16 cellular contexts compared by ENCODE assay signal in genomic region chr7:4066626-4067475, GRCh38.
DNase-seq lines count a peak whose midpoint lies in the region; ATAC-seq, FAIRE-seq and TF ChIP-seq lines count a peak whose summit lies in the region.
"Had no signal": no experiment of that assay in that cellular context is flagged by ENCODE, and none has a peak within 500 bp of the region (broad histone marks: within the 10 kb centered on the region; RNA-seq: fewer than 3 reads in every experiment).

No MANE protein-coding gene starts in this region.

- intact Hi-C loops in left cardiac atrium (cut with DNase I) (no loop called here), Right ventricle myocardium superior (cut with DNase I) (no loop called here), esophagus muscularis mucosa (cut with DNase I) (no loop called here)

- H3K27me3 ChIP-seq in esophagus muscularis mucosa: no peaks in the 10 kb centered on the region
- no peaks in the 10 kb centered on the region for H3K27me3 ChIP-seq in neural progenitor cell
- H3K27me3 ChIP-seq: BLaER1 had no signal

- TF ChIP-seq EP300 in esophagus muscularis mucosa (IDR thresholded peaks at IDR 0.05): no peak

- no peak for TF ChIP-seq POLR2A in esophagus muscularis mucosa (IDR thresholded peaks at IDR 0.05; ENCODE audit: low read depth)

- no peak overlapping the region for H3K4me3 ChIP-seq in esophagus muscularis mucosa
- no peak overlapping the region for H3K4me3 ChIP-seq in neural progenitor cell
- H3K4me3 ChIP-seq: BLaER1 had no signal

- H3K9me3 ChIP-seq in esophagus muscularis mucosa (no peaks in the 10 kb centered on the region), neural progenitor cell (ENCODE audit: low read depth) (no peaks in the 10 kb centered on the region)
- H3K9me3 ChIP-seq: BLaER1 had no signal

- peaks cover 5% of the 10 kb centered on the region for H3K36me3 Mint-ChIP-seq in neural progenitor cell
- H3K36me3 Mint-ChIP-seq in immature natural killer cell: no peaks in the 10 kb centered on the region
- H3K36me3 Mint-ChIP-seq: CD8-positive, alpha-beta T cell had no signal

- H3K4me1 ChIP-seq in esophagus muscularis mucosa: no peaks in the 10 kb centered on the region
- H3K4me1 ChIP-seq in neural progenitor cell: peaks cover 29% of the 10 kb centered on the region
- H3K4me1 ChIP-seq: BLaER1 had no signal

- WGBS in esophagus muscularis mucosa: 90% methylated on average over 20 of the region's 21 CpGs

- DNase-seq in left cardiac atrium (no peak), Right ventricle myocardium superior (no peak), esophagus muscularis mucosa (ENCODE audit: extremely low spot score) (peak; percentile 62), neural progenitor cell (ENCODE audit: low spot score) (peak; percentile 27), urothelium cell line (ENCODE audit: low spot score) (no peak), NCI-H226 (no peak), immature natural killer cell (no peak), SW480 (ENCODE audit: low spot score) (no peak)
- DNase-seq: NCI-H1436, NCI-H2081, NCI-H510A treated with DMSO at 0.1 percent for 48 hours, PC-3 had no signal

- H3K4me1 Mint-ChIP-seq in neural progenitor cell: peaks cover 26% of the 10 kb centered on the region
- peaks cover 0 to 5% of the 10 kb centered on the region in 2 donors for H3K4me1 Mint-ChIP-seq in immature natural killer cell

- ATAC-seq in left cardiac atrium: peak; percentile 49 to 82
- ATAC-seq in Right ventricle myocardium superior (ENCODE audit: poor library complexity): no peak
- ATAC-seq: CD8-positive, alpha-beta T cell; HCT116; PC-3 had no signal

- H3K27ac ChIP-seq in esophagus muscularis mucosa (replicated peaks in 1 of 4) (no peak overlapping the region), neural progenitor cell (no peak overlapping the region)
- H3K27ac ChIP-seq: BLaER1 had no signal

- H3K9me3 Mint-ChIP-seq in neural progenitor cell (peaks cover 3% of the 10 kb centered on the region), immature natural killer cell (peaks cover 0 to 2% (median 0%) of the 10 kb centered on the region in 6 donors)
- H3K9me3 Mint-ChIP-seq: CD8-positive, alpha-beta T cell had no signal

- FAIRE-seq in urothelium cell line (lab: Jason Lieb, UNC): peak; percentile 96
- FAIRE-seq: A204.1 had no signal

- H3K27ac Mint-ChIP-seq in neural progenitor cell (no peak overlapping the region), immature natural killer cell (no peak overlapping the region)
- H3K27ac Mint-ChIP-seq: CD8-positive, alpha-beta T cell had no signal

- no peaks in the 10 kb centered on the region for H4K20me1 ChIP-seq in neural progenitor cell (ENCODE audit: low read depth)
- H4K20me1 ChIP-seq: BLaER1 had no signal

- no peak overlapping the region for H3K9ac ChIP-seq in neural progenitor cell
- H3K9ac ChIP-seq: BLaER1 had no signal

- H2AFZ ChIP-seq in neural progenitor cell (replicated peaks): no peak overlapping the region

- peaks cover 13% of the 10 kb centered on the region for H3F3A ChIP-seq in neural progenitor cell (ENCODE audit: low read depth)

- TF ChIP-seq CTCF in esophagus muscularis mucosa (IDR thresholded peaks at IDR 0.05) (no peak), neural progenitor cell (IDR thresholded peaks at IDR 0.05) (no peak)

- peaks cover 2% of the 10 kb centered on the region for H3K27me3 Mint-ChIP-seq in neural progenitor cell (ENCODE audit: insufficient read depth, low read depth)
- peaks cover 0 to 7% (median 3%) of the 10 kb centered on the region in 3 donors for H3K27me3 Mint-ChIP-seq in immature natural killer cell (ENCODE audit: low read depth in 3 of 3)

- H3K4me2 ChIP-seq in neural progenitor cell: no peak overlapping the region
- H3K4me2 ChIP-seq: BLaER1 had no signal

- H3K79me2 ChIP-seq in neural progenitor cell (ENCODE audit: low read depth): no peaks in the 10 kb centered on the region

- no peak overlapping the region for H3K4me3 Mint-ChIP-seq in neural progenitor cell
- H3K4me3 Mint-ChIP-seq in immature natural killer cell: no peak overlapping the region
- H3K4me3 Mint-ChIP-seq: CD8-positive, alpha-beta T cell had no signal

- H3K36me3 ChIP-seq in esophagus muscularis mucosa (no peaks in the 10 kb centered on the region), neural progenitor cell (no peaks in the 10 kb centered on the region)
- H3K36me3 ChIP-seq: BLaER1 had no signal

Comparison
In these comparisons a context has a peak if more than half of its experiments do, and no peak if none do; other contexts are left out.
1. DNase-seq: peak in esophagus muscularis mucosa (single experiment) and neural progenitor cell (single experiment); none in left cardiac atrium (single experiment), Right ventricle myocardium superior (single experiment), urothelium cell line (single experiment), NCI-H226 (single experiment), immature natural killer cell (0 of 3) and SW480 (single experiment).